ENCODE assay signal across 15 cellular contexts in the genomic region with DNA sequence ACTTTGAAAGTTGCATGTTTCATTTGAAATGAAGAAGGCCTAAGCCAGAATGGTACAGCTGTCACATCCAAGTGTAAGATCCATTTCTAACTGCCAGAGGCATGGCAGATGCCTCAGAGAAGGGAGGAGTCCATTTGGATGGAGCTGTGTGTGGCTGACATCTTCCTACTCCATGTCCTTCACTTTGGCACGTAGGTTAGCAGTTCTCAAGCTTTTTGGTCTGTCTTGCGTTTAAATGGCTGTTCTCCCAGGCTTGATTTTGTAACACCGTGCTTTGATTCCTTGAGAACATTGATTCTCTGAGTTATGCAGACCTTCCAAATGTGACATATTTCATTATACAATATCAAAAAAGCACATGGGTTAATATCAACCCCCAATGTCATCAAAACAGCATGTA. TPM values are rescaled to one million over a fixed set of nuclear protein-coding genes. Genes with fewer than 3 reads are reported as not detected.
DNase-seq lines count a peak whose midpoint lies in the region; ATAC-seq and TF ChIP-seq lines count a peak whose summit lies in the region.
"Had no signal": no experiment of that assay in that cellular context is flagged by ENCODE, and none has a peak within 500 bp of the region (broad histone marks: within the 10 kb centered on the region; RNA-seq: fewer than 3 reads in every experiment).

No MANE protein-coding gene starts in this region.

- peak; percentile 64 for ATAC-seq in Right ventricle myocardium inferior
- ATAC-seq in right cardiac atrium = no peak
- ATAC-seq: CD8-positive, alpha-beta T cell; HepG2 had no signal

- H3K9me3 ChIP-seq in right cardiac atrium (ENCODE audit: control insufficient read depth, low read length) = no peaks in the 10 kb centered on the region
- H3K9me3 ChIP-seq: HAP-1 had no signal

- H3K4me3 ChIP-seq in right cardiac atrium (ENCODE audit: low read length) (no peak overlapping the region), dorsolateral prefrontal cortex (no peak overlapping the region)
- H3K4me3 ChIP-seq: HAP-1 had no signal

- H3K27ac ChIP-seq in right cardiac atrium (ENCODE audit: low read length) (no peak overlapping the region), dorsolateral prefrontal cortex (peak overlapping the region in 51 of 59 donors; percentile 4 to 95 (median 80))
- H3K27ac ChIP-seq: 22Rv1 had no signal

- TF ChIP-seq CTCF in dorsolateral prefrontal cortex (IDR thresholded peaks at IDR 0.05 in 54 of 56, conservative IDR thresholded peaks at IDR 0.05 in 2 of 56; ENCODE audit: low read depth in 1 of 56, partially characterized antibody in 56 of 56) = no peak

- WGBS in right cardiac atrium = 72% methylated on average over 3 of the region's 3 CpGs

- H3K4me1 ChIP-seq in right cardiac atrium (ENCODE audit: control insufficient read depth, insufficient read depth, low read length) = peaks cover 3% of the 10 kb centered on the region

- intact Hi-C loops in Right ventricle myocardium inferior (cut with DNase I) = no loop called here
- intact Hi-C loops in right cardiac atrium (cut with DNase I) = no loop called here
- intact Hi-C loops in dorsolateral prefrontal cortex (cut with DNase I) = no loop called here

- no peaks in the 10 kb centered on the region for H3K27me3 ChIP-seq in right cardiac atrium (ENCODE audit: control insufficient read depth, insufficient read depth)
- H3K27me3 ChIP-seq in dorsolateral prefrontal cortex = no peaks in the 10 kb centered on the region

- DNase-seq in Right ventricle myocardium inferior (ENCODE audit: missing footprints) (no peak), right cardiac atrium (no peak), dorsolateral prefrontal cortex (no peak), putamen (ENCODE audit: low spot score) (peak; percentile 71), mesenteric fat pad (ENCODE audit: low spot score) (no peak), GM19240 (ENCODE audit: insufficient read length, low spot score) (no peak)
- no peak for DNase-seq in stimulated activated naive CD4-positive, alpha-beta T cell (lab: John Stamatoyannopoulos, UW)
- DNase-seq: CD8-positive, alpha-beta T cell; COR-L47; DND-41; GDM1 had no signal

RNA-seq across cellular contexts. Expression of a gene that starts 23.4 kb away (rescaled TPM):
- 49.6 TPM for total RNA-seq in Right ventricle myocardium inferior
- 10 to 100 TPM; 32.5 to 39.1 (median 34.8) TPM for total RNA-seq in right cardiac atrium
- 11.2 TPM for polyA plus RNA-seq in right cardiac atrium
- total RNA-seq in dorsolateral prefrontal cortex = 10 to 100 TPM; 24.3 to 74.2 (median 42.9) TPM
- total RNA-seq in mesenteric fat pad = 32.5 TPM
- total RNA-seq: CD8-positive, alpha-beta T cell had no signal
- polyA plus RNA-seq: CD14-positive monocyte had no signal
